In genomic region chr9:114287001-114287762, GRCh38 we compare ENCODE assay signal across 16 cellular contexts. TPM values are rescaled to one million over a fixed set of nuclear protein-coding genes. Genes with fewer than 3 reads are reported as not detected.
DNase-seq lines count a peak whose midpoint lies in the region; ATAC-seq and TF ChIP-seq lines count a peak whose summit lies in the region.
"Had no signal": no experiment of that assay in that cellular context is flagged by ENCODE, and none has a peak within 500 bp of the region (broad histone marks: within the 10 kb centered on the region; RNA-seq: fewer than 3 reads in every experiment).

No MANE protein-coding gene starts in this region.

- CTCF ChIA-PET in AG04450 (lab: Charles Lee) = interaction anchor here (1.4 to 16.9 kb wide), 3 partner anchors 132 to 204 kb away, joined by 3 to 348 read pairs (median 16); partner anchors contain the start of gene COL27A1
- CTCF ChIA-PET in activated CD4-positive, alpha-beta memory T cell treated with anti-CD3 and anti-CD28 coated beads, Interleukin-2, amount 10 ng/mL, durations not matched to agents 7 days and 5 days (lab: Charles Lee) = interaction anchor here (1.4 to 1.5 kb wide), 2 partner anchors 14 to 179 kb away, joined by 3 read pairs; no protein-coding TSS in a partner anchor

- H3K18ac ChIP-seq in mesenchymal stem cell (ENCODE audit: low read depth in 1 of 2, low read length in 2 of 2) = no peak overlapping the region

- DNase-seq in AG04450 (ENCODE audit: low read depth, low spot score) = no peak
- peak; percentile 15 for DNase-seq in DMS153 treated with DMSO at 0.1 percent for 48 hours (lab: John Stamatoyannopoulos, UW; ENCODE audit: unreplicated experiment)
- peak in 1 of 2 experiments; percentile 38 for DNase-seq in SJSA1 (ENCODE audit: low read depth in 1 of 2, low spot score in 2 of 2)
- no peak for DNase-seq in mesenchymal stem cell
- DNase-seq in effector memory CD8-positive, alpha-beta T cell = no peak
- DNase-seq in activated CD4-positive, alpha-beta memory T cell treated with anti-CD3 and anti-CD28 coated beads, Interleukin-2, amount 10 ng/mL, durations not matched to agents 7 days and 5 days = no peak
- no peak for DNase-seq in nephron progenitor cell
- DNase-seq in mucosa of gallbladder (ENCODE audit: low spot score) = no peak
- DNase-seq: NCI-H1105, testis had no signal

- no peaks in the 10 kb centered on the region for H3K9me3 Mint-ChIP-seq in effector memory CD8-positive, alpha-beta T cell
- H3K9me3 Mint-ChIP-seq in activated CD4-positive, alpha-beta memory T cell treated with anti-CD3 and anti-CD28 coated beads, Interleukin-2, amount 10 ng/mL, durations not matched to agents 7 days and 5 days = no peaks in the 10 kb centered on the region
- H3K9me3 Mint-ChIP-seq in nephron progenitor cell = no peaks in the 10 kb centered on the region
- H3K9me3 Mint-ChIP-seq: activated T-helper 1 cell treated with anti-CD3 and anti-CD28 coated beads, Interleukin-12 subunit alpha, Interleukin-12 subunit beta, Interleukin-2, Interleukin-4 antibody, amounts not matched to agents 30 ng/mL and 10 ng/mL and 1 ng/mL, durations not matched to agents 14 hours and 24 hours and 36 hours; CD8-positive, alpha-beta memory T cell had no signal

- no peak overlapping the region for H3K23ac ChIP-seq in mesenchymal stem cell (ENCODE audit: low read length in 2 of 2)

- no peak overlapping the region for H2BK15ac ChIP-seq in mesenchymal stem cell (ENCODE audit: low read depth, poor library complexity, severe bottlenecking)

- peaks cover 4 to 11% of the 10 kb centered on the region in 2 donors for H3K4me1 Mint-ChIP-seq in effector memory CD8-positive, alpha-beta T cell (ENCODE audit: low read depth in 2 of 2)
- H3K4me1 Mint-ChIP-seq in activated CD4-positive, alpha-beta memory T cell treated with anti-CD3 and anti-CD28 coated beads, Interleukin-2, amount 10 ng/mL, durations not matched to agents 7 days and 5 days = peaks cover 4% of the 10 kb centered on the region
- H3K4me1 Mint-ChIP-seq in nephron progenitor cell = peaks cover 55% of the 10 kb centered on the region

- no peak overlapping the region for H2AFZ ChIP-seq in mesenchymal stem cell (ENCODE audit: low read depth, low read length)

- peaks cover 45% of the 10 kb centered on the region for H3K4me1 ChIP-seq in SJSA1 (replicated peaks)
- H3K4me1 ChIP-seq in mesenchymal stem cell (ENCODE audit: control insufficient read depth, insufficient read depth, low read depth, low read length) = peaks cover 75% of the 10 kb centered on the region
- H3K4me1 ChIP-seq: breast epithelium had no signal

- H3K4ac ChIP-seq in mesenchymal stem cell (ENCODE audit: low read depth in 1 of 2, low read length in 2 of 2) = no peak overlapping the region

- H4K91ac ChIP-seq in mesenchymal stem cell (ENCODE audit: low read length) = peak overlapping the region; percentile 15

- POLR2A ChIA-PET in AG04450 (lab: Yijun Ruan, JAX) = interaction anchor here (0.6 to 0.9 kb wide), 2 partner anchors 134 to 331 kb away, joined by 3 to 13 read pairs; no protein-coding TSS in a partner anchor
- POLR2A ChIA-PET in activated CD4-positive, alpha-beta memory T cell treated with anti-CD3 and anti-CD28 coated beads, Interleukin-2, amount 10 ng/mL, durations not matched to agents 7 days and 5 days (lab: Charles Lee) = no interaction called here

- no peak overlapping the region for H3K9ac ChIP-seq in mesenchymal stem cell (ENCODE audit: low read length)

- H3K27ac Mint-ChIP-seq in effector memory CD8-positive, alpha-beta T cell = no peak overlapping the region
- no peak overlapping the region for H3K27ac Mint-ChIP-seq in activated CD4-positive, alpha-beta memory T cell treated with anti-CD3 and anti-CD28 coated beads, Interleukin-2, amount 10 ng/mL, durations not matched to agents 7 days and 5 days
- H3K27ac Mint-ChIP-seq in nephron progenitor cell = no peak overlapping the region
- H3K27ac Mint-ChIP-seq: activated T-helper 1 cell treated with anti-CD3 and anti-CD28 coated beads, Interleukin-12 subunit alpha, Interleukin-12 subunit beta, Interleukin-2, Interleukin-4 antibody, amounts not matched to agents 30 ng/mL and 10 ng/mL and 1 ng/mL, durations not matched to agents 14 hours and 24 hours and 36 hours had no signal

- H3K4me3 ChIP-seq in AG04450 (ENCODE audit: low read depth, low read length) = no peak overlapping the region
- H3K4me3 ChIP-seq in SJSA1 = no peak overlapping the region
- H3K4me3 ChIP-seq in mesenchymal stem cell (ENCODE audit: insufficient read depth in 1 of 2, low read depth in 1 of 2, low read length in 2 of 2) = no peak overlapping the region
- H3K4me3 ChIP-seq: breast epithelium, testis had no signal

- H3K79me1 ChIP-seq in mesenchymal stem cell (replicated peaks; ENCODE audit: low read length, poor library complexity, severe bottlenecking) = peaks cover 11% of the 10 kb centered on the region

- H2BK12ac ChIP-seq in mesenchymal stem cell (ENCODE audit: low read length in 2 of 2) = peak overlapping the region in 1 of 2 experiments; percentile 51

- H3K27me3 Mint-ChIP-seq in effector memory CD8-positive, alpha-beta T cell = peaks cover 7 to 35% of the 10 kb centered on the region in 2 donors
- H3K27me3 Mint-ChIP-seq in activated CD4-positive, alpha-beta memory T cell treated with anti-CD3 and anti-CD28 coated beads, Interleukin-2, amount 10 ng/mL, durations not matched to agents 7 days and 5 days = no peaks in the 10 kb centered on the region
- no peaks in the 10 kb centered on the region for H3K27me3 Mint-ChIP-seq in nephron progenitor cell (ENCODE audit: low read depth, poor library complexity)

- no peaks in the 10 kb centered on the region for H3K36me3 Mint-ChIP-seq in effector memory CD8-positive, alpha-beta T cell (ENCODE audit: insufficient read depth)
- no peaks in the 10 kb centered on the region for H3K36me3 Mint-ChIP-seq in activated CD4-positive, alpha-beta memory T cell treated with anti-CD3 and anti-CD28 coated beads, Interleukin-2, amount 10 ng/mL, durations not matched to agents 7 days and 5 days (ENCODE audit: low read depth)
- H3K36me3 Mint-ChIP-seq in nephron progenitor cell (ENCODE audit: low read depth) = peaks cover 11% of the 10 kb centered on the region
- H3K36me3 Mint-ChIP-seq: CD8-positive, alpha-beta memory T cell had no signal

- no peak overlapping the region for H4K8ac ChIP-seq in mesenchymal stem cell (ENCODE audit: low read length)

- WGBS in mesenchymal stem cell = 93% methylated on average over 16 of the region's 16 CpGs

- H2AK5ac ChIP-seq in mesenchymal stem cell (ENCODE audit: low read length, severe bottlenecking) = peak overlapping the region; percentile 67

- peaks cover 12% of the 10 kb centered on the region for H3K36me3 ChIP-seq in SJSA1
- H3K36me3 ChIP-seq in mesenchymal stem cell (ENCODE audit: control insufficient read depth in 1 of 2, insufficient read depth in 2 of 2, low read depth in 1 of 2, low read length in 2 of 2) = peaks cover 3 to 57% of the 10 kb centered on the region in 2 experiments
- H3K36me3 ChIP-seq: breast epithelium had no signal

- H2BK120ac ChIP-seq in mesenchymal stem cell (ENCODE audit: low read depth, low read length) = no peak overlapping the region

- H3K27ac ChIP-seq in AG04450 (ENCODE audit: low read depth, low read length) (peak overlapping the region; percentile 81), SJSA1 (peak overlapping the region; percentile 79), mesenchymal stem cell (ENCODE audit: low read length, poor library complexity, severe bottlenecking) (peak overlapping the region; percentile 68)
- H3K27ac ChIP-seq: breast epithelium, testis had no signal

- H3K14ac ChIP-seq in mesenchymal stem cell (ENCODE audit: low read length in 2 of 2) = no peak overlapping the region

- no peaks in the 10 kb centered on the region for H3K27me3 ChIP-seq in AG04450 (ENCODE audit: control insufficient read depth, insufficient read depth, low read length)
- no peaks in the 10 kb centered on the region for H3K27me3 ChIP-seq in SJSA1 (replicated peaks)
- no peaks in the 10 kb centered on the region for H3K27me3 ChIP-seq in mesenchymal stem cell (ENCODE audit: control insufficient read depth in 1 of 2, insufficient read depth in 1 of 2, low read length in 2 of 2)
- H3K27me3 ChIP-seq: breast epithelium, testis had no signal

- no peak overlapping the region for H3K4me3 Mint-ChIP-seq in effector memory CD8-positive, alpha-beta T cell
- H3K4me3 Mint-ChIP-seq in activated CD4-positive, alpha-beta memory T cell treated with anti-CD3 and anti-CD28 coated beads, Interleukin-2, amount 10 ng/mL, durations not matched to agents 7 days and 5 days = no peak overlapping the region
- H3K4me3 Mint-ChIP-seq in nephron progenitor cell = no peak overlapping the region
- H3K4me3 Mint-ChIP-seq: activated T-helper 1 cell treated with anti-CD3 and anti-CD28 coated beads, Interleukin-12 subunit alpha, Interleukin-12 subunit beta, Interleukin-2, Interleukin-4 antibody, amounts not matched to agents 30 ng/mL and 10 ng/mL and 1 ng/mL, durations not matched to agents 14 hours and 24 hours and 36 hours; CD8-positive, alpha-beta memory T cell had no signal

- ATAC-seq in effector memory CD8-positive, alpha-beta T cell (replicated peaks) = no peak

- H3K9me3 ChIP-seq in AG04450 (ENCODE audit: control insufficient read depth, insufficient read depth, low read length) (peaks cover 2% of the 10 kb centered on the region; the same call in 1 of the 2 replicates), SJSA1 (replicated peaks) (no peaks in the 10 kb centered on the region), mesenchymal stem cell (ENCODE audit: control insufficient read depth, low read length) (no peaks in the 10 kb centered on the region)
- H3K9me3 ChIP-seq: breast epithelium, testis had no signal

- no peak overlapping the region for H3K4me2 ChIP-seq in mesenchymal stem cell (ENCODE audit: low read length, poor library complexity, severe bottlenecking)

- TF ChIP-seq CTCF in AG04450 (IDR thresholded peaks at IDR 0.05; ENCODE audit: low read depth, low read length) = no peak
- no peak for TF ChIP-seq CTCF in nephron progenitor cell (IDR thresholded peaks at IDR 0.05)

- H2BK5ac ChIP-seq in mesenchymal stem cell (ENCODE audit: low read depth, low read length, poor library complexity, severe bottlenecking) = no peak overlapping the region

RNA-seq across cellular contexts. Expression of gene ORM1, which starts 35.7 kb away (rescaled TPM):
- 0.17 TPM in 1 of 2 replicates, not detected in the other for polyA plus RNA-seq in AG04450 (2011; rRNA removed)
- not detected in 2 replicates for polyA minus RNA-seq in AG04450 (2011; rRNA and poly(A)+ RNA removed)
- total RNA-seq in SJSA1 (2014; rRNA removed; shearing (Covaris generic)) = not detected in 2 replicates
- polyA plus RNA-seq in mesenchymal stem cell (2013, experiment 1 of 2) = not detected
- not detected for polyA plus RNA-seq in mesenchymal stem cell (2013, experiment 2 of 2)
- not detected for total RNA-seq in activated CD4-positive, alpha-beta memory T cell treated with anti-CD3 and anti-CD28 coated beads, Interleukin-2, amount 10 ng/mL, durations not matched to agents 7 days and 5 days
- total RNA-seq in mucosa of gallbladder = 12.7 TPM
- total RNA-seq: activated T-helper 1 cell treated with anti-CD3 and anti-CD28 coated beads, Interleukin-12 subunit alpha, Interleukin-12 subunit beta, Interleukin-2, Interleukin-4 antibody, amounts not matched to agents 30 ng/mL and 10 ng/mL and 1 ng/mL, durations not matched to agents 14 hours and 24 hours and 36 hours; CD8-positive, alpha-beta memory T cell; epithelial cell of proximal tubule; HT-29; mononuclear cell; testis had no signal
- polyA plus RNA-seq: CD8-positive, alpha-beta memory T cell had no signal

RNA-seq across cellular contexts. Expression of gene ORM2, which starts 42.5 kb away (rescaled TPM):
- polyA plus RNA-seq in AG04450 (2011; rRNA removed) = not detected in 2 replicates
- not detected in 2 replicates for polyA minus RNA-seq in AG04450 (2011; rRNA and poly(A)+ RNA removed)
- total RNA-seq in SJSA1 (2014; rRNA removed; shearing (Covaris generic)) = not detected in 2 replicates
- not detected for polyA plus RNA-seq in mesenchymal stem cell (2013, experiment 1 of 2)
- not detected for polyA plus RNA-seq in mesenchymal stem cell (2013, experiment 2 of 2)
- not detected for total RNA-seq in activated CD4-positive, alpha-beta memory T cell treated with anti-CD3 and anti-CD28 coated beads, Interleukin-2, amount 10 ng/mL, durations not matched to agents 7 days and 5 days
- 2.8 TPM for total RNA-seq in mucosa of gallbladder
- total RNA-seq: activated T-helper 1 cell treated with anti-CD3 and anti-CD28 coated beads, Interleukin-12 subunit alpha, Interleukin-12 subunit beta, Interleukin-2, Interleukin-4 antibody, amounts not matched to agents 30 ng/mL and 10 ng/mL and 1 ng/mL, durations not matched to agents 14 hours and 24 hours and 36 hours; CD8-positive, alpha-beta memory T cell; epithelial cell of proximal tubule; HT-29; mononuclear cell had no signal
- polyA plus RNA-seq: CD8-positive, alpha-beta memory T cell had no signal

Comparison
In these comparisons a context has a peak if more than half of its experiments do, and no peak if none do; other contexts are left out.
1. RNA of gene ORM1, which starts 35.7 kb away (total RNA-seq): 12.7 TPM in mucosa of gallbladder (single experiment); not detected in SJSA1 and not detected in activated CD4-positive, alpha-beta memory T cell treated with anti-CD3 and anti-CD28 coated beads, Interleukin-2, amount 10 ng/mL, durations not matched to agents 7 days and 5 days; every median in the first group is over 10 times any median in the second.
2. Peak in every context shown above with its lines, with median percentiles within 50 percentile points of each other: H3K27ac ChIP-seq.